ENCODE assay signal across 26 cellular contexts in genomic region chr13:68550330-68550729, GRCh38.
DNase-seq lines count a peak whose midpoint lies in the region; ATAC-seq and TF ChIP-seq lines count a peak whose summit lies in the region.
"Had no signal": no experiment of that assay in that cellular context is flagged by ENCODE, and none has a peak within 500 bp of the region (broad histone marks: within the 10 kb centered on the region; RNA-seq: fewer than 3 reads in every experiment).

No MANE protein-coding gene starts in this region.

- H3K4me2 ChIP-seq in Karpas-422 (ENCODE audit: low read depth, low read length, poor library complexity, severe bottlenecking) = no peak overlapping the region
- H3K4me2 ChIP-seq: smooth muscle cell had no signal

- H3K27ac ChIP-seq in Karpas-422 (ENCODE audit: low read length) (no peak overlapping the region), coronary artery (no peak overlapping the region)
- H3K27ac ChIP-seq: body of pancreas, esophagus squamous epithelium, gastroesophageal sphincter, upper lobe of right lung had no signal

- no peaks in the 10 kb centered on the region for H4K20me1 ChIP-seq in Karpas-422 (ENCODE audit: insufficient read depth, low read depth, low read length)

- H3K4me3 ChIP-seq in Karpas-422 (ENCODE audit: low read length) = no peak overlapping the region
- no peak overlapping the region for H3K4me3 ChIP-seq in coronary artery
- H3K4me3 ChIP-seq: body of pancreas, esophagus squamous epithelium, gastroesophageal sphincter, smooth muscle cell, upper lobe of right lung had no signal

- no peaks in the 10 kb centered on the region for H3K79me2 ChIP-seq in Karpas-422 (ENCODE audit: low read length)

- 0 out of 2 replicates have a peak overlapping the region, but pooled peaks have one; percentile 38 for H2AFZ ChIP-seq in Karpas-422 (ENCODE audit: low read length)

- DNase-seq in Karpas-422 = no peak
- DNase-seq in activated naive CD4-positive, alpha-beta T cell treated with anti-CD3 and anti-CD28 coated beads, Interleukin-2, amount 50 U/mL, for 16 hours = no peak
- DNase-seq in ACHN = no peak
- DNase-seq in GM20000 (ENCODE audit: low spot score) = no peak
- no peak for DNase-seq in coronary artery (ENCODE audit: low spot score)
- DNase-seq: activated CD4-positive, alpha-beta T cell treated with anti-CD3 and anti-CD28 coated beads for 4 hours; activated naive CD8-positive, alpha-beta T cell treated with anti-CD3 and anti-CD28 coated beads, Interleukin-2, amount 50 U/mL, for 24 hours; BE2C; body of pancreas; Caco-2; esophagus squamous epithelium; HCEC 1CT; kidney; mammary epithelial cell; MM.1S; nucleus accumbens; PC-3; SHP77; stimulated activated CD4-positive, alpha-beta T cell treated with anti-CD3 and anti-CD28 coated beads, Interleukin-4, amount 100 ng/mL, for 4 hours; upper lobe of right lung had no signal

- H3K4me1 ChIP-seq in Karpas-422 (ENCODE audit: low read length) = 0 out of 2 replicates have a peak, but pooled peaks cover 6% of the 10 kb centered on the region
- H3K4me1 ChIP-seq: body of pancreas, Caco-2, esophagus squamous epithelium, gastroesophageal sphincter, upper lobe of right lung had no signal

- H3K9me3 ChIP-seq in Karpas-422 (ENCODE audit: low read length) = no peaks in the 10 kb centered on the region
- H3K9me3 ChIP-seq: BE2C, body of pancreas, Caco-2, gastroesophageal sphincter, upper lobe of right lung had no signal

- H3K9me2 ChIP-seq in Karpas-422 (replicated peaks; ENCODE audit: insufficient read depth, low read length) = no peaks in the 10 kb centered on the region

- no peaks in the 10 kb centered on the region for H3K27me3 ChIP-seq in Karpas-422 (ENCODE audit: low read length)
- H3K27me3 ChIP-seq: BE2C, body of pancreas, esophagus squamous epithelium, gastroesophageal sphincter, upper lobe of right lung had no signal

- TF ChIP-seq CTCF in GM20000 (IDR thresholded peaks at IDR 0.05; ENCODE audit: extremely low read depth, missing control alignments) = no peak
- no peak for TF ChIP-seq CTCF in coronary artery (IDR thresholded peaks at IDR 0.05)

- peak; percentile 96 for ATAC-seq in GM18508 (IDR thresholded peaks at IDR 0.05; ENCODE audit: insufficient read depth, unreplicated experiment)
- peak; percentile 58 for ATAC-seq in GM21529 (IDR thresholded peaks at IDR 0.05; ENCODE audit: unreplicated experiment)
- ATAC-seq in HG03039 (IDR thresholded peaks at IDR 0.05; ENCODE audit: unreplicated experiment) = peak; percentile 48
- ATAC-seq: activated naive CD8-positive, alpha-beta T cell treated with anti-CD3 and anti-CD28 coated beads, Interleukin-2, amount 50 U/mL, for 24 hours; activated T-helper 17 cell treated with anti-CD3 and anti-CD28 coated beads, Interleukin-2, amount 50 U/mL, for 72 hours; body of pancreas; gastroesophageal sphincter; PC-3; upper lobe of right lung had no signal

- H3K9ac ChIP-seq in Karpas-422 (ENCODE audit: low read length) = no peak overlapping the region

- H3K36me3 ChIP-seq in Karpas-422 (ENCODE audit: insufficient read depth, low read length) = no peaks in the 10 kb centered on the region
- H3K36me3 ChIP-seq: BE2C, esophagus squamous epithelium, gastroesophageal sphincter, upper lobe of right lung had no signal

- in situ Hi-C loops in ACHN (cut with HindIII; ENCODE audit: low pct_ligation_motif_present, low pct_unique_long_range_greater_than_20kb, low sequenced_read_pairs) = no loop called here
